Comparison of ENCODE assay signal across 8 cellular contexts in genomic region chr1:248825136-248825535, GRCh38. TPM values are rescaled to one million over a fixed set of nuclear protein-coding genes. Genes with fewer than 3 reads are reported as not detected.
DNase-seq lines count a peak whose midpoint lies in the region; ATAC-seq, FAIRE-seq and TF ChIP-seq lines count a peak whose summit lies in the region.

No MANE protein-coding gene starts in this region.

- WGBS in HepG2 (ENCODE audit: low lambda C conversion rate): 21% methylated on average over 10 of the region's 10 CpGs

- H3K27me3 ChIP-seq in astrocyte (ENCODE audit: insufficient read depth, low read length) (no peaks in the 10 kb centered on the region), HepG2 (ENCODE audit: control insufficient read depth in 1 of 2, insufficient read depth in 2 of 2, low read length in 2 of 2) (no peaks in the 10 kb centered on the region; a peak in 1 of 5 replicates), thoracic aorta (replicated peaks; ENCODE audit: insufficient read depth) (no peaks in the 10 kb centered on the region)

- H4K20me1 ChIP-seq in astrocyte (ENCODE audit: insufficient read depth, low read length): peaks cover 10% of the 10 kb centered on the region
- no peaks in the 10 kb centered on the region for H4K20me1 ChIP-seq in HepG2 (ENCODE audit: insufficient read depth, low read length)

- no TSS peak for BruUV-seq in HepG2 (replicated peaks; lab: Mats Ljungman, UMichigan)

- H3K79me2 ChIP-seq in astrocyte (ENCODE audit: insufficient read depth, low read length) (peaks cover 53% of the 10 kb centered on the region), HepG2 (ENCODE audit: insufficient read depth, low read length) (peaks cover 40% of the 10 kb centered on the region)

- no peak; the same call in 2 of the 3 replicates for ATAC-seq in HepG2
- no peak for ATAC-seq in thoracic aorta (ENCODE audit: insufficient number of reproducible peaks, low FRiP score, low read depth)
- ATAC-seq in HG03571 (IDR thresholded peaks at IDR 0.05; ENCODE audit: unreplicated experiment): no peak

- FAIRE-seq in astrocyte (lab: Jason Lieb, UNC): no peak
- FAIRE-seq in HepG2 (lab: Jason Lieb, UNC): no peak

- peaks cover 53% of the 10 kb centered on the region for H3K4me1 ChIP-seq in astrocyte (ENCODE audit: insufficient read depth, low read length)
- peaks cover 79% of the 10 kb centered on the region for H3K4me1 ChIP-seq in HepG2 (ENCODE audit: insufficient read depth, low read length)
- H3K4me1 ChIP-seq in thoracic aorta (ENCODE audit: control insufficient read depth in 1 of 2, low read depth in 2 of 2): peaks cover 52 to 59% of the 10 kb centered on the region in 2 donors

- H3K36me3 ChIP-seq in astrocyte (ENCODE audit: insufficient read depth, low read length) (peaks cover 16% of the 10 kb centered on the region), HepG2 (replicated peaks in 1 of 2; ENCODE audit: control insufficient read depth in 1 of 2, insufficient read depth in 2 of 2, low read length in 2 of 2) (peaks cover 2 to 26% of the 10 kb centered on the region in 2 experiments), thoracic aorta (no peaks in the 10 kb centered on the region)

- TF ChIP-seq RAD21 in HepG2 (CRISPR knock-in tag; IDR thresholded peaks at IDR 0.05): no peak

- H3K9ac ChIP-seq in astrocyte (ENCODE audit: low read length): peak overlapping the region; percentile 99
- H3K9ac ChIP-seq in HepG2 (ENCODE audit: insufficient read depth, low read depth, low read length): peak overlapping the region; percentile 94

- DNase-seq in activated CD4-positive, alpha-beta T cell treated with anti-CD3 and anti-CD28 coated beads, Interleukin-2, amount 10 ng/mL, durations not matched to agents 24 days and 14 days: no peak
- DNase-seq in activated CD4-positive, alpha-beta T cell treated with anti-CD3 and anti-CD28 coated beads, Interleukin-2, amount 50 U/mL, for 4 hours: no peak
- DNase-seq in astrocyte (ENCODE audit: low read depth) (no peak), HepG2 (ENCODE audit: low spot score) (no peak), thoracic aorta (ENCODE audit: low spot score) (no peak)
- no peak for DNase-seq in stimulated activated CD8-positive, alpha-beta memory T cell treated with anti-CD3 and anti-CD28 coated beads, Interleukin-4, amount 100 ng/mL, for 48 hours
- no peak for DNase-seq in activated CD4-positive, alpha-beta T cell treated with anti-CD3 and anti-CD28 coated beads, Interleukin-2, amount 50 U/mL, for 1 hour

- POLR2A ChIA-PET in HepG2 (lab: Yijun Ruan, JAX): interaction anchor here (1.0 to 5.6 kb wide), 6 partner anchors 13 to 48 kb away, joined by 3 to 108 read pairs (median 14); partner anchors contain the start of genes ZNF672 and ZNF692

- H3K27me3 Mint-ChIP-seq in activated CD4-positive, alpha-beta T cell treated with anti-CD3 and anti-CD28 coated beads, Interleukin-2, amount 10 ng/mL, durations not matched to agents 24 days and 14 days: peaks cover 3% of the 10 kb centered on the region
- H3K27me3 Mint-ChIP-seq in astrocyte (ENCODE audit: low read depth, unreplicated experiment): no peaks in the 10 kb centered on the region

- TF ChIP-seq EP300 in HepG2 (IDR thresholded peaks at IDR 0.05; ENCODE audit: low read depth in 2 of 2, low read length in 2 of 2): no peak
- no peak for TF ChIP-seq EP300 in HepG2 (CRISPR knock-in tag; IDR thresholded peaks at IDR 0.05; ENCODE audit: borderline replicate concordance)

- CTCF ChIA-PET in HepG2 (lab: Yijun Ruan, JAX; ENCODE audit: low intra/inter-chr PET ratio, low total read pairs): no interaction called here

- H3K4me1 Mint-ChIP-seq in activated CD4-positive, alpha-beta T cell treated with anti-CD3 and anti-CD28 coated beads, Interleukin-2, amount 10 ng/mL, durations not matched to agents 24 days and 14 days: peaks cover 47% of the 10 kb centered on the region
- H3K4me1 Mint-ChIP-seq in astrocyte (ENCODE audit: low read depth, unreplicated experiment): peaks cover 49% of the 10 kb centered on the region

- H3K27ac Mint-ChIP-seq in activated CD4-positive, alpha-beta T cell treated with anti-CD3 and anti-CD28 coated beads, Interleukin-2, amount 10 ng/mL, durations not matched to agents 24 days and 14 days: peak overlapping the region; percentile 100
- H3K27ac Mint-ChIP-seq in astrocyte (ENCODE audit: unreplicated experiment): peak overlapping the region; percentile 96

- no peak for TF ChIP-seq POLR2A in HepG2 (IDR thresholded peaks at IDR 0.05; ENCODE audit: insufficient read depth in 1 of 2, low read depth in 2 of 2, low read length in 2 of 2)

- in situ Hi-C loops in HepG2 (cut with HindIII; ENCODE audit: extremely low pct_ligation_motif_present, low pct_unique_long_range_greater_than_20kb): no loop called here

- TF ChIP-seq CTCF in astrocyte (IDR thresholded peaks at IDR 0.05; ENCODE audit: insufficient read depth, low read depth, low read length) (no peak), HepG2 (CRISPR knock-in tag; IDR thresholded peaks at IDR 0.05) (no peak), thoracic aorta (IDR thresholded peaks at IDR 0.05) (no peak)

- intact Hi-C loops in activated CD4-positive, alpha-beta T cell treated with anti-CD3 and anti-CD28 coated beads, Interleukin-2, amount 10 ng/mL, durations not matched to agents 24 days and 14 days (cut with micrococcal nuclease): loop anchor here (5.0 kb wide), 2 partner anchors 1613 to 1893 kb away; partner anchors contain the start of gene AHCTF1
- intact Hi-C loops in HepG2 (cut with micrococcal nuclease; ENCODE audit: unreplicated experiment): loop anchor here (2.0 kb wide), 1 partner anchor 48 kb away; no protein-coding TSS in a partner anchor

- no peaks in the 10 kb centered on the region for H3K9me3 ChIP-seq in astrocyte (ENCODE audit: insufficient read depth, low read depth, low read length)
- no peaks in the 10 kb centered on the region for H3K9me3 ChIP-seq in HepG2 (ENCODE audit: low read length)
- no peaks in the 10 kb centered on the region for H3K9me3 ChIP-seq in thoracic aorta

- H3K4me2 ChIP-seq in astrocyte (ENCODE audit: low read length) (peak overlapping the region; percentile 90), HepG2 (ENCODE audit: low read depth, low read length) (peak overlapping the region; percentile 96)

- H3K27ac ChIP-seq in astrocyte (ENCODE audit: low read depth, low read length) (peak overlapping the region; percentile 99), HepG2 (ENCODE audit: extremely low read length, insufficient read depth, low read length) (peak overlapping the region; percentile 99), thoracic aorta (peak overlapping the region; percentile 92 to 95)

- peak overlapping the region; percentile 82 for H3K4me3 ChIP-seq in astrocyte (ENCODE audit: insufficient read depth, low read depth, low read length)
- peak overlapping the region; percentile 71 to 92 (median 81) for H3K4me3 ChIP-seq in HepG2 (replicated peaks in 1 of 3; ENCODE audit: insufficient read depth in 1 of 3, low read depth in 2 of 3, low read length in 3 of 3)
- H3K4me3 ChIP-seq in thoracic aorta: peak overlapping the region; percentile 88

- peaks cover 32% of the 10 kb centered on the region for H3K36me3 Mint-ChIP-seq in activated CD4-positive, alpha-beta T cell treated with anti-CD3 and anti-CD28 coated beads, Interleukin-2, amount 10 ng/mL, durations not matched to agents 24 days and 14 days (ENCODE audit: low read depth)
- H3K36me3 Mint-ChIP-seq in astrocyte (ENCODE audit: low read depth, unreplicated experiment): peaks cover 11% of the 10 kb centered on the region

- H3K4me3 Mint-ChIP-seq in activated CD4-positive, alpha-beta T cell treated with anti-CD3 and anti-CD28 coated beads, Interleukin-2, amount 10 ng/mL, durations not matched to agents 24 days and 14 days: peak overlapping the region; percentile 93
- H3K4me3 Mint-ChIP-seq in astrocyte (ENCODE audit: unreplicated experiment): peak overlapping the region; percentile 90

- peaks cover 3% of the 10 kb centered on the region for H3K9me3 Mint-ChIP-seq in activated CD4-positive, alpha-beta T cell treated with anti-CD3 and anti-CD28 coated beads, Interleukin-2, amount 10 ng/mL, durations not matched to agents 24 days and 14 days
- no peaks in the 10 kb centered on the region for H3K9me3 Mint-ChIP-seq in astrocyte (ENCODE audit: unreplicated experiment)

- H2AFZ ChIP-seq in astrocyte (ENCODE audit: low read depth, low read length): peak overlapping the region; percentile 69
- no peak overlapping the region for H2AFZ ChIP-seq in HepG2 (ENCODE audit: low read length)

RNA-seq across cellular contexts. Expression of gene SH3BP5L, which starts 0.6 kb away (rescaled TPM):
- total RNA-seq in activated CD4-positive, alpha-beta T cell treated with anti-CD3 and anti-CD28 coated beads, Interleukin-2, amount 10 ng/mL, durations not matched to agents 24 days and 14 days: 27.5 and 28.2 TPM in 2 replicates
- total RNA-seq in astrocyte: 34.9 and 37.7 TPM in 2 replicates
- 10.2 and 14.9 TPM in 2 replicates for total RNA-seq in HepG2 (2016; rRNA removed; fragmentation: Illumina TruSeq; extraction: Trizol)
- total RNA-seq in HepG2 (2016; cell fraction: cytosol; rRNA removed; fragmentation: Illumina TruSeq; extraction: Trizol; ENCODE audit: low read depth): 2.1 and 2.4 TPM in 2 replicates
- 10.1 and 14.6 TPM in 2 replicates for total RNA-seq in HepG2 (2016; cell fraction: insoluble cytoplasmic fraction; rRNA removed; fragmentation: Illumina TruSeq; extraction: Trizol)
- total RNA-seq in HepG2 (2016; cell fraction: membrane; rRNA removed; fragmentation: Illumina TruSeq; extraction: Trizol): 6.4 and 6.5 TPM in 2 replicates
- total RNA-seq in HepG2 (2016; cell fraction: nucleus; rRNA removed; fragmentation: Illumina TruSeq; extraction: Trizol): 11.2 and 11.7 TPM in 2 replicates
- polyA plus RNA-seq in HepG2 (2011; rRNA removed): 10.3 and 12.3 TPM in 2 replicates
- polyA plus RNA-seq in HepG2 (2011; cell fraction: cytosol; rRNA removed): 9.8 and 12.1 TPM in 2 replicates
- 27.6 and 28.0 TPM in 2 replicates for polyA plus RNA-seq in HepG2 (2011; cell fraction: nucleus; rRNA removed)
- polyA plus RNA-seq in HepG2 (2012): 6.7 and 9.1 TPM in 2 replicates
- polyA plus RNA-seq in HepG2 (2016; cell fraction: cytosol; fragmentation: Illumina TruSeq; extraction: Trizol; ENCODE audit: low read depth): 1.3 and 1.8 TPM in 2 replicates
- polyA plus RNA-seq in HepG2 (2016; cell fraction: insoluble cytoplasmic fraction; fragmentation: Illumina TruSeq; extraction: Trizol; ENCODE audit: low read depth): 7.7 and 9.1 TPM in 2 replicates
- polyA plus RNA-seq in HepG2 (2016; cell fraction: membrane; fragmentation: Illumina TruSeq; extraction: Trizol; ENCODE audit: low read depth): 3.6 and 3.7 TPM in 2 replicates
- 14.2 and 14.7 TPM in 2 replicates for polyA plus RNA-seq in HepG2 (2016; cell fraction: nucleus; fragmentation: Illumina TruSeq; extraction: Trizol; ENCODE audit: insufficient read depth, low read depth)
- 18.7 and 35.4 TPM in 2 replicates for polyA minus RNA-seq in HepG2 (2011; rRNA and poly(A)+ RNA removed; ENCODE audit: low replicate concordance)
- 4.0 and 5.7 TPM in 2 replicates for polyA minus RNA-seq in HepG2 (2011; cell fraction: cytosol; rRNA and poly(A)+ RNA removed)
- polyA minus RNA-seq in HepG2 (2011; cell fraction: nucleus; rRNA and poly(A)+ RNA removed): 19.3 and 23.9 TPM in 2 replicates
- total RNA-seq in thoracic aorta: 10 to 100 TPM; 22.6 to 27.4 TPM

RNA-seq across cellular contexts. Expression of gene ZNF672, which starts 12.9 kb away (rescaled TPM):
- 44.0 and 48.8 TPM in 2 replicates for total RNA-seq in activated CD4-positive, alpha-beta T cell treated with anti-CD3 and anti-CD28 coated beads, Interleukin-2, amount 10 ng/mL, durations not matched to agents 24 days and 14 days
- total RNA-seq in astrocyte (16.2 and 20.6 TPM in 2 replicates), HepG2 (2016; rRNA removed; fragmentation: Illumina TruSeq; extraction: Trizol) (16.8 and 17.2 TPM in 2 replicates), thoracic aorta (10 to 100 TPM; 33.8 to 34.2 TPM)
- 3.1 and 4.0 TPM in 2 replicates for total RNA-seq in HepG2 (2016; cell fraction: cytosol; rRNA removed; fragmentation: Illumina TruSeq; extraction: Trizol; ENCODE audit: low read depth)
- 14.8 and 16.9 TPM in 2 replicates for total RNA-seq in HepG2 (2016; cell fraction: insoluble cytoplasmic fraction; rRNA removed; fragmentation: Illumina TruSeq; extraction: Trizol)
- 10.2 and 12.7 TPM in 2 replicates for total RNA-seq in HepG2 (2016; cell fraction: membrane; rRNA removed; fragmentation: Illumina TruSeq; extraction: Trizol)
- total RNA-seq in HepG2 (2016; cell fraction: nucleus; rRNA removed; fragmentation: Illumina TruSeq; extraction: Trizol): 9.1 and 12.7 TPM in 2 replicates
- polyA plus RNA-seq in HepG2 (2011; rRNA removed): 22.9 and 25.1 TPM in 2 replicates
- 24.3 and 29.1 TPM in 2 replicates for polyA plus RNA-seq in HepG2 (2011; cell fraction: cytosol; rRNA removed)
- polyA plus RNA-seq in HepG2 (2011; cell fraction: nucleus; rRNA removed): 35.0 and 36.6 TPM in 2 replicates
- 9.7 and 13.0 TPM in 2 replicates for polyA plus RNA-seq in HepG2 (2012)
- polyA plus RNA-seq in HepG2 (2016; cell fraction: cytosol; fragmentation: Illumina TruSeq; extraction: Trizol; ENCODE audit: low read depth): 1.9 and 2.9 TPM in 2 replicates
- 14.5 TPM in 2 replicates for polyA plus RNA-seq in HepG2 (2016; cell fraction: insoluble cytoplasmic fraction; fragmentation: Illumina TruSeq; extraction: Trizol; ENCODE audit: low read depth)
- polyA plus RNA-seq in HepG2 (2016; cell fraction: membrane; fragmentation: Illumina TruSeq; extraction: Trizol; ENCODE audit: low read depth): 6.4 and 6.5 TPM in 2 replicates
- polyA plus RNA-seq in HepG2 (2016; cell fraction: nucleus; fragmentation: Illumina TruSeq; extraction: Trizol; ENCODE audit: insufficient read depth, low read depth): 14.3 and 15.1 TPM in 2 replicates
- 49.0 and 55.7 TPM in 2 replicates for polyA minus RNA-seq in HepG2 (2011; rRNA and poly(A)+ RNA removed; ENCODE audit: low replicate concordance)
- polyA minus RNA-seq in HepG2 (2011; cell fraction: cytosol; rRNA and poly(A)+ RNA removed): 15.0 and 15.7 TPM in 2 replicates
- polyA minus RNA-seq in HepG2 (2011; cell fraction: nucleus; rRNA and poly(A)+ RNA removed): 22.0 and 24.1 TPM in 2 replicates

RNA-seq across cellular contexts. Expression of gene ZNF692, which starts 33.7 kb away (rescaled TPM):
- total RNA-seq in activated CD4-positive, alpha-beta T cell treated with anti-CD3 and anti-CD28 coated beads, Interleukin-2, amount 10 ng/mL, durations not matched to agents 24 days and 14 days: 94.9 and 100 TPM in 2 replicates
- total RNA-seq in astrocyte (39.0 and 41.4 TPM in 2 replicates), HepG2 (2016; rRNA removed; fragmentation: Illumina TruSeq; extraction: Trizol) (6.2 and 27.3 TPM in 2 replicates), thoracic aorta (10 to 100 TPM; 21.1 to 35.3 TPM)
- 6.1 and 6.8 TPM in 2 replicates for total RNA-seq in HepG2 (2016; cell fraction: cytosol; rRNA removed; fragmentation: Illumina TruSeq; extraction: Trizol; ENCODE audit: low read depth)
- total RNA-seq in HepG2 (2016; cell fraction: insoluble cytoplasmic fraction; rRNA removed; fragmentation: Illumina TruSeq; extraction: Trizol): 6.3 and 26.1 TPM in 2 replicates
- total RNA-seq in HepG2 (2016; cell fraction: membrane; rRNA removed; fragmentation: Illumina TruSeq; extraction: Trizol): 6.5 and 7.6 TPM in 2 replicates
- 39.9 and 46.9 TPM in 2 replicates for total RNA-seq in HepG2 (2016; cell fraction: nucleus; rRNA removed; fragmentation: Illumina TruSeq; extraction: Trizol)
- polyA plus RNA-seq in HepG2 (2011; rRNA removed): 45.8 and 56.0 TPM in 2 replicates
- 11.1 and 18.9 TPM in 2 replicates for polyA plus RNA-seq in HepG2 (2011; cell fraction: cytosol; rRNA removed)
- polyA plus RNA-seq in HepG2 (2011; cell fraction: nucleus; rRNA removed): 493 and 513 TPM in 2 replicates
- polyA plus RNA-seq in HepG2 (2012): 24.8 and 36.0 TPM in 2 replicates
- polyA plus RNA-seq in HepG2 (2016; cell fraction: cytosol; fragmentation: Illumina TruSeq; extraction: Trizol; ENCODE audit: low read depth): 4.2 and 5.0 TPM in 2 replicates
- polyA plus RNA-seq in HepG2 (2016; cell fraction: insoluble cytoplasmic fraction; fragmentation: Illumina TruSeq; extraction: Trizol; ENCODE audit: low read depth): 6.8 and 9.0 TPM in 2 replicates
- polyA plus RNA-seq in HepG2 (2016; cell fraction: membrane; fragmentation: Illumina TruSeq; extraction: Trizol; ENCODE audit: low read depth): 6.7 and 6.9 TPM in 2 replicates
- polyA plus RNA-seq in HepG2 (2016; cell fraction: nucleus; fragmentation: Illumina TruSeq; extraction: Trizol; ENCODE audit: insufficient read depth, low read depth): 133 and 150 TPM in 2 replicates
- 15.3 and 41.9 TPM in 2 replicates for polyA minus RNA-seq in HepG2 (2011; rRNA and poly(A)+ RNA removed; ENCODE audit: low replicate concordance)
- polyA minus RNA-seq in HepG2 (2011; cell fraction: cytosol; rRNA and poly(A)+ RNA removed): 3.1 and 3.3 TPM in 2 replicates
- polyA minus RNA-seq in HepG2 (2011; cell fraction: nucleus; rRNA and poly(A)+ RNA removed): 33.8 and 34.6 TPM in 2 replicates
